9 cellular contexts compared by ENCODE assay signal in genomic region chr4:183098723-183099536, GRCh38. TPM values are rescaled to one million over a fixed set of nuclear protein-coding genes. Genes with fewer than 3 reads are reported as not detected.
DNase-seq lines count a peak whose midpoint lies in the region; ATAC-seq, FAIRE-seq and TF ChIP-seq lines count a peak whose summit lies in the region.
"Had no signal": no experiment of that assay in that cellular context is flagged by ENCODE, and none has a peak within 500 bp of the region (broad histone marks: within the 10 kb centered on the region; RNA-seq: fewer than 3 reads in every experiment).

WWC2 (plus strand) TSS chr4:183099257; CDS start chr4:183099492, 235 bp downstream.

- H3K36me3 ChIP-seq in H1 (ENCODE audit: control insufficient read depth in 2 of 4, insufficient read depth in 4 of 4, low read length in 3 of 4): no peaks in the 10 kb centered on the region
- no peaks in the 10 kb centered on the region for H3K36me3 ChIP-seq in lung (ENCODE audit: control insufficient read depth in 2 of 2, insufficient read depth in 2 of 2, low read length in 2 of 2)

- WGBS in H1 (ENCODE audit: extremely low coverage in 1 of 2, insufficient coverage in 1 of 2, insufficient read length in 1 of 2, insufficient replicate concordance in 2 of 2, low coverage in 1 of 2, low lambda C conversion rate in 2 of 2, missing lambda C conversion rate in 1 of 2), 2 experiments: 1% methylated on average over 69 of the region's 102 CpGs; no CpG with 5 or more reads in 1 of the 2 experiments
- 1% methylated on average over 68 to 102 of the region's 102 CpGs for WGBS in lung, 2 donors

- H2BK20ac ChIP-seq in H1 (ENCODE audit: low read length): no peak within 1 kb of the TSS

- DNase-seq in DMS79 treated with DMSO at 0.1 percent for 48 hours (lab: John Stamatoyannopoulos, UW): peak; percentile 27
- DNase-seq in DMS79 (lab: John Stamatoyannopoulos, UW): no peak
- peak; percentile 79 to 80 for DNase-seq in NOMO-1 (lab: John Stamatoyannopoulos, UW; ENCODE audit: unreplicated experiment in 2 of 2)
- peak; percentile 61 for DNase-seq in activated CD8-positive, alpha-beta memory T cell treated with anti-CD3 and anti-CD28 coated beads, Interleukin-2, amount 50 U/mL, for 4 hours
- DNase-seq in H1 (ENCODE audit: low read depth in 1 of 2, low spot score in 2 of 2): peak; percentile 92
- DNase-seq in lung (ENCODE audit: low spot score): peak; percentile 90
- peak; percentile 64 for DNase-seq in stimulated activated CD4-positive, alpha-beta T cell treated with anti-CD3 and anti-CD28 coated beads, Interleukin-4, amount 100 ng/mL, for 24 hours

- no peak within 1 kb of the TSS for H2AK5ac ChIP-seq in H1 (ENCODE audit: low read depth, low read length)

- H3K27me3 ChIP-seq in H1 (replicated peaks in 1 of 4; ENCODE audit: control insufficient read depth in 3 of 4, extremely low read depth in 1 of 4, insufficient read depth in 3 of 4, low read length in 3 of 4) (no peaks in the 10 kb centered on the region; a peak in 1 of 7 replicates), lung (ENCODE audit: control insufficient read depth, insufficient read depth) (no peaks in the 10 kb centered on the region)

- H4K20me1 ChIP-seq in H1 (replicated peaks in 1 of 2; ENCODE audit: control insufficient read depth in 1 of 2, insufficient read depth in 2 of 2, low read length in 2 of 2): peaks cover 7 to 12% of the 10 kb centered on the region in 2 experiments

- H2BK15ac ChIP-seq in H1 (ENCODE audit: low read length): no peak within 1 kb of the TSS

- POLR2A ChIA-PET in H1 (lab: Charles Lee; ENCODE audit: partially characterized antibody): interaction anchor here (0.7 to 5.5 kb wide), 45 partner anchors 7 to 405 kb away, joined by 3 to 103 read pairs (median 6); partner anchors contain the start of gene CDKN2AIP

- H3K56ac ChIP-seq in H1 (replicated peaks; ENCODE audit: insufficient read length, low read depth, low read length): peak within 1 kb of the TSS; percentile 55

- H3K4me2 ChIP-seq in H1 (ENCODE audit: insufficient read depth in 1 of 2, low read depth in 2 of 2, low read length in 2 of 2): peak within 1 kb of the TSS; percentile 97 to 99

- ATAC-seq in HG03103 (IDR thresholded peaks at IDR 0.05; ENCODE audit: low read depth, unreplicated experiment) (peak; percentile 67), lung (ENCODE audit: insufficient read depth, low FRiP score) (peak; percentile 89)

- no peak within 1 kb of the TSS for H3K4ac ChIP-seq in H1 (replicated peaks; ENCODE audit: insufficient read length, low read depth, low read length)

- no peak for FAIRE-seq in H1 (lab: Jason Lieb, UNC)
- FAIRE-seq: A204.1 had no signal

- no peak within 1 kb of the TSS for H2BK120ac ChIP-seq in H1 (replicated peaks; ENCODE audit: low read depth, low read length)

- peak within 1 kb of the TSS; percentile 81 for H4K5ac ChIP-seq in H1 (ENCODE audit: insufficient read length, low read depth, low read length)

- no peaks in the 10 kb centered on the region for H3K9me3 ChIP-seq in H1 (ENCODE audit: insufficient read depth in 2 of 2, low read depth in 1 of 2, low read length in 1 of 2)
- peaks cover 0 to 3% of the 10 kb centered on the region in 2 donors for H3K9me3 ChIP-seq in lung (ENCODE audit: control insufficient read depth in 2 of 2, insufficient read depth in 1 of 2, low read length in 1 of 2)

- H3K27ac ChIP-seq in H1 (ENCODE audit: low read depth, low read length) (peak within 1 kb of the TSS; percentile 90), lung (ENCODE audit: low read depth in 1 of 2, low read length in 1 of 2) (peak within 1 kb of the TSS; percentile 98 to 99)

- CTCF ChIA-PET in H1 (lab: Charles Lee; ENCODE audit: partially characterized antibody): interaction anchor here (0.5 to 3.9 kb wide), 22 partner anchors 13 to 219 kb away, joined by 3 to 24 read pairs (median 4); no protein-coding TSS in a partner anchor

- H3K4me3 ChIP-seq in H1 (ENCODE audit: extremely low read depth in 1 of 4, insufficient read depth in 2 of 4, low read depth in 3 of 4, low read length in 4 of 4): peak within 1 kb of the TSS; percentile 71 to 98 (median 80)
- peak within 1 kb of the TSS; percentile 96 for H3K4me3 ChIP-seq in lung

- H2AFZ ChIP-seq in H1 (ENCODE audit: low read length): no peak within 1 kb of the TSS

- TF ChIP-seq EP300 in H1 (IDR thresholded peaks at IDR 0.05; ENCODE audit: borderline replicate concordance in 1 of 2, low read depth in 2 of 2, low read length in 2 of 2): peak in 1 of 2 experiments; percentile 82; a peak in 1 of 3 replicates

- H3K9ac ChIP-seq in H1 (replicated peaks in 1 of 4; ENCODE audit: extremely low read depth in 1 of 4, low read depth in 3 of 4, low read length in 3 of 4): peak within 1 kb of the TSS; percentile 76 to 94 (median 82)

- no peak within 1 kb of the TSS for H3K23ac ChIP-seq in H1 (ENCODE audit: insufficient read length)

- no peak within 1 kb of the TSS for H3K14ac ChIP-seq in H1 (ENCODE audit: insufficient read length)

- H3K79me1 ChIP-seq in H1 (ENCODE audit: low read depth, low read length): peaks cover 2% of the 10 kb centered on the region; the same call in 1 of the 2 replicates

- peak within 1 kb of the TSS; percentile 96 for H4K8ac ChIP-seq in H1 (ENCODE audit: extremely low read depth, insufficient read depth, low read length)

- peak; percentile 90 to 93 for TF ChIP-seq POLR2A in H1 (IDR thresholded peaks at IDR 0.05; ENCODE audit: control extremely low read depth in 1 of 2, low read depth in 2 of 2, low read length in 2 of 2)

- peaks cover 20 to 48% of the 10 kb centered on the region in 2 experiments for H3K79me2 ChIP-seq in H1 (ENCODE audit: control insufficient read depth in 1 of 2, insufficient read depth in 2 of 2, low read length in 2 of 2)

- peak within 1 kb of the TSS; percentile 96 for H4K91ac ChIP-seq in H1 (replicated peaks; ENCODE audit: insufficient read length, low read length)

- no peak within 1 kb of the TSS; the same call in 1 of the 2 replicates for H2BK12ac ChIP-seq in H1 (ENCODE audit: low read depth, low read length)

- TF ChIP-seq CTCF in H1 (IDR thresholded peaks at IDR 0.05; ENCODE audit: control extremely low read depth in 1 of 3, insufficient read depth in 1 of 3, low read depth in 1 of 3, low read length in 3 of 3) (no peak), lung (IDR thresholded peaks at IDR 0.05; ENCODE audit: control extremely low read depth, extremely low read depth) (no peak)

- peaks cover 0 to 17% (median 12%) of the 10 kb centered on the region in 4 experiments; a peak in 6 of 7 replicates for H3K4me1 ChIP-seq in H1 (replicated peaks in 1 of 4; ENCODE audit: control insufficient read depth in 3 of 4, insufficient read depth in 4 of 4, low read length in 3 of 4)
- H3K4me1 ChIP-seq in lung (ENCODE audit: control insufficient read depth in 2 of 2, insufficient read depth in 2 of 2, low read length in 2 of 2): peaks cover 5 to 6% of the 10 kb centered on the region in 2 donors

- peak within 1 kb of the TSS; percentile 81 for H3K18ac ChIP-seq in H1 (ENCODE audit: extremely low read depth, low read length)

- peaks cover 16% of the 10 kb centered on the region for H3K23me2 ChIP-seq in H1 (ENCODE audit: low read depth, low read length)

- H2BK5ac ChIP-seq in H1 (ENCODE audit: low read depth, low read length): peak within 1 kb of the TSS; percentile 94

- TF ChIP-seq RAD21 in H1 (IDR thresholded peaks at IDR 0.05 in 1 of 2, conservative IDR thresholded peaks at IDR 0.05 in 1 of 2; ENCODE audit: low read depth in 2 of 2, low read length in 2 of 2): peak; percentile 0 to 20; a peak in 3 of 4 replicates

TF ChIP-seq in H1, 55 proteins besides CTCF, POLR2A, EP300 and RAD21 (continues in another document):
- peak; percentile 83 for TF ChIP-seq EGR1 (IDR thresholded peaks at IDR 0.05; ENCODE audit: borderline replicate concordance, low read depth, low read length)
- TF ChIP-seq SP4 (IDR thresholded peaks at IDR 0.05; ENCODE audit: low read length): peak; percentile 46; the same call in 1 of the 2 replicates
- TF ChIP-seq NANOG (IDR thresholded peaks at IDR 0.05; ENCODE audit: insufficient read depth, low read depth, low read length, poor library complexity, severe bottlenecking): peak; percentile 77
- no peak for TF ChIP-seq SAP30 (IDR thresholded peaks at IDR 0.05; ENCODE audit: insufficient read depth, insufficient replicate concordance, low read length)
- no peak for TF ChIP-seq SIX5 (IDR thresholded peaks at IDR 0.05; ENCODE audit: low read depth, low read length)
- TF ChIP-seq TCF12 (IDR thresholded peaks at IDR 0.05; ENCODE audit: low read depth, low read length): peak; percentile 71
- no peak for TF ChIP-seq ATF3 (IDR thresholded peaks at IDR 0.05; ENCODE audit: insufficient read depth, low read depth, low read length)
- TF ChIP-seq JUN (IDR thresholded peaks at IDR 0.05; ENCODE audit: low read depth, low read length): no peak
- TF ChIP-seq KDM4A (IDR thresholded peaks at IDR 0.05; ENCODE audit: low read depth, low read length, severe bottlenecking): peak; percentile 2
- no peak for TF ChIP-seq POU5F1 (IDR thresholded peaks at IDR 0.05; ENCODE audit: low read depth, low read length)
- no peak for TF ChIP-seq NRF1 (IDR thresholded peaks at IDR 0.05; ENCODE audit: low read depth, low read length)
- no peak for TF ChIP-seq ZNF274 (IDR thresholded peaks at IDR 0.05; ENCODE audit: borderline replicate concordance, extremely low read depth, low read length)
- no peak for TF ChIP-seq RXRA (IDR thresholded peaks at IDR 0.05; ENCODE audit: insufficient read depth, low read depth, low read length)
- peak; percentile 94 for TF ChIP-seq TAF1 (IDR thresholded peaks at IDR 0.05; ENCODE audit: low read depth, low read length)
- TF ChIP-seq PHF8 (conservative IDR thresholded peaks at IDR 0.05; ENCODE audit: low read depth, low read length): peak; percentile 0

RNA-seq across cellular contexts. Expression of gene WWC2, which starts in this region (rescaled TPM):
- 135 and 138 TPM in 2 replicates for total RNA-seq in H1 (2021; fragmentation: NEBNext Ultra II Directional; extraction: Animal tissue kit (Norgen Biotek cat#: 25700))
- polyA plus RNA-seq in H1 (2011; rRNA removed): 17.6 and 19.7 TPM in 2 replicates
- polyA plus RNA-seq in H1 (2011; cell fraction: cytosol; rRNA removed): 34.7 TPM
- polyA plus RNA-seq in H1 (2011; cell fraction: nucleus; rRNA removed): 91.3 TPM
- 42.6 to 53.5 TPM (median 51.2 TPM) in 4 replicates for polyA plus RNA-seq in H1 (2012, experiment 1 of 2)
- 2.1 TPM for polyA plus RNA-seq in H1 (2012, experiment 2 of 2)
- polyA plus RNA-seq in H1 (2013, experiment 1 of 2): 61.9 TPM
- polyA plus RNA-seq in H1 (2013, experiment 2 of 2): 56.0 TPM
- polyA minus RNA-seq in H1 (2011; rRNA and poly(A)+ RNA removed): 69.2 and 84.2 TPM in 2 replicates
- 47.3 TPM for polyA minus RNA-seq in H1 (2011; cell fraction: cytosol; rRNA and poly(A)+ RNA removed)
- polyA minus RNA-seq in H1 (2011; cell fraction: nucleus; rRNA and poly(A)+ RNA removed): 203 TPM
- total RNA-seq in lung: 100 to 1,000 TPM in 1 of 2 donors, 10 to 100 TPM in 1; 74.2 to 124 TPM
- polyA plus RNA-seq in lung: 10 to 100 TPM; 15.6 to 16.3 TPM
